ENCODE assay signal across 13 cellular contexts in the genomic region with DNA sequence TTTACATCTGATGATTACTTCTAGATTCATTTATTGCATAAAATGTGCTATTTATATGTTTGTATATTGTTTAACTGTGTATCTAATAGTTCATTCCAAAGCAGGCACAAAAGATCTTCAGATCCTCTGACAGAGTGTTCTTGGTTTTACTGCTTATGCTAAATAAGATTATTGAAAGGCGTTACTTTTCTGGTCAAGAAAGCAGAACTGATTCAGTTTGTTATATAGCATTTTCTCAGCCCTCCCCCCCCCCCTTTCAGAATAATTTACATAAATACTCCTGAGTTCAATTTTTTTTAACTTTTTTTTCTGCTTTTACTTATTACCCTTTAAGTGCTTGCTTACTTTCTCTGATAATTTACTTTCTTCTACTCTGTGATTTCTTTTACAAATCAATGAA. TPM values are rescaled to one million over a fixed set of nuclear protein-coding genes. Genes with fewer than 3 reads are reported as not detected.
DNase-seq lines count a peak whose midpoint lies in the region; ATAC-seq and TF ChIP-seq lines count a peak whose summit lies in the region.
"Had no signal": no experiment of that assay in that cellular context is flagged by ENCODE, and none has a peak within 500 bp of the region (broad histone marks: within the 10 kb centered on the region; RNA-seq: fewer than 3 reads in every experiment).

No MANE protein-coding gene starts in this region.

- H3K4me3 Mint-ChIP-seq in endodermal cell: no peak overlapping the region

- 100% methylated on average over 1 of the region's 1 CpG for WGBS in endodermal cell (ENCODE audit: insufficient coverage in 1 of 2, insufficient read length in 1 of 2), 2 experiments
- 86 to 88% methylated on average over 1 of the region's 1 CpG for WGBS in aorta, 2 donors

- H3K9me3 Mint-ChIP-seq in endodermal cell: peaks cover 8% of the 10 kb centered on the region

- H3K9me3 ChIP-seq in endodermal cell (ENCODE audit: control insufficient read depth, low read length): no peaks in the 10 kb centered on the region
- no peaks in the 10 kb centered on the region for H3K9me3 ChIP-seq in aorta (ENCODE audit: control insufficient read depth, low read length)
- H3K9me3 ChIP-seq in left ventricle myocardium inferior (replicated peaks): no peaks in the 10 kb centered on the region
- H3K9me3 ChIP-seq: suprapubic skin had no signal

- ATAC-seq in GM21390 (IDR thresholded peaks at IDR 0.05; ENCODE audit: unreplicated experiment) (peak; percentile 28), aorta (ENCODE audit: low FRiP score) (no peak)

- peaks cover 8% of the 10 kb centered on the region for H3K36me3 Mint-ChIP-seq in endodermal cell (ENCODE audit: low read depth)

- no peak overlapping the region for H3K9ac ChIP-seq in endodermal cell (ENCODE audit: extremely low read depth, low read length, poor library complexity, severe bottlenecking)

- H3K4me1 ChIP-seq in endodermal cell (ENCODE audit: control insufficient read depth, insufficient read depth, low read length) (no peaks in the 10 kb centered on the region), aorta (ENCODE audit: control insufficient read depth in 1 of 2, insufficient read depth in 2 of 2, low read length in 2 of 2) (no peaks in the 10 kb centered on the region), left ventricle myocardium inferior (peaks cover 27% of the 10 kb centered on the region)

- no peak overlapping the region for H3K27ac ChIP-seq in endodermal cell (ENCODE audit: low read depth, low read length)
- H3K27ac ChIP-seq in aorta (ENCODE audit: low read depth in 1 of 2, low read length in 2 of 2): no peak overlapping the region
- no peak overlapping the region for H3K27ac ChIP-seq in left ventricle myocardium inferior (replicated peaks)
- H3K27ac ChIP-seq: HL-60, suprapubic skin had no signal

- CTCF ChIA-PET in GM10248 (lab: Yijun Ruan, JAX): no interaction called here

- H3K27me3 ChIP-seq in endodermal cell (ENCODE audit: control insufficient read depth, insufficient read depth, low read length, poor library complexity, severe bottlenecking) (no peaks in the 10 kb centered on the region), aorta (ENCODE audit: control insufficient read depth in 1 of 2, insufficient read depth in 2 of 2, low read length in 1 of 2) (no peaks in the 10 kb centered on the region), left ventricle myocardium inferior (ENCODE audit: low read depth) (no peaks in the 10 kb centered on the region)
- H3K27me3 ChIP-seq: suprapubic skin had no signal

- peaks cover 12% of the 10 kb centered on the region for H3K4me1 Mint-ChIP-seq in endodermal cell

- H3K27me3 Mint-ChIP-seq in endodermal cell (ENCODE audit: insufficient read depth): no peaks in the 10 kb centered on the region

- peak overlapping the region; percentile 36 for H3K27ac Mint-ChIP-seq in endodermal cell

- H3K36me3 ChIP-seq in endodermal cell (ENCODE audit: control insufficient read depth, insufficient read depth, low read length): peaks cover 3% of the 10 kb centered on the region
- no peaks in the 10 kb centered on the region for H3K36me3 ChIP-seq in aorta (ENCODE audit: control insufficient read depth in 1 of 2, insufficient read depth in 2 of 2, low read length in 1 of 2)
- H3K36me3 ChIP-seq in left ventricle myocardium inferior: no peaks in the 10 kb centered on the region
- H3K36me3 ChIP-seq: suprapubic skin had no signal

- H3K4me3 ChIP-seq in endodermal cell (ENCODE audit: low read length) (no peak overlapping the region), aorta (ENCODE audit: low read length in 2 of 2) (no peak overlapping the region), left ventricle myocardium inferior (no peak overlapping the region)
- H3K4me3 ChIP-seq: suprapubic skin had no signal

- DNase-seq in GM10248 (ENCODE audit: extremely low spot score): peak; percentile 43
- peak; percentile 47 for DNase-seq in NAMALWA (ENCODE audit: low spot score)
- no peak for DNase-seq in endodermal cell
- no peak for DNase-seq in SKM-1 (lab: John Stamatoyannopoulos, UW; ENCODE audit: unreplicated experiment)
- DNase-seq in GM19238 (ENCODE audit: insufficient read length, low spot score): no peak
- DNase-seq in aorta: no peak
- DNase-seq in left ventricle myocardium inferior: no peak
- DNase-seq: DMS79 treated with DMSO at 0.1 percent for 48 hours, NCI-H187 treated with DMSO at 0.1 percent for 48 hours, SHP77 treated with DMSO at 0.1 percent for 48 hours had no signal

- no peak for TF ChIP-seq CTCF in GM10248 (IDR thresholded peaks at IDR 0.05; ENCODE audit: control extremely low read depth, extremely low read depth, low read depth, missing control alignments)
- TF ChIP-seq CTCF in endodermal cell (conservative IDR thresholded peaks at IDR 0.05): no peak
- TF ChIP-seq CTCF in left ventricle myocardium inferior (IDR thresholded peaks at IDR 0.05; ENCODE audit: borderline replicate concordance): no peak

- intact Hi-C loops in aorta (cut with DNase I) (no loop called here), left ventricle myocardium inferior (cut with micrococcal nuclease) (no loop called here)

- POLR2A ChIA-PET in GM10248 (lab: Yijun Ruan, JAX): no interaction called here

RNA-seq across cellular contexts. Expression of a gene that starts 15.4 kb away (rescaled TPM):
- 10 to 100 TPM; 28.6 to 36.4 TPM for total RNA-seq in endodermal cell
- polyA plus RNA-seq in endodermal cell (2013, experiment 1 of 2): 29.8 TPM
- 26.4 TPM for polyA plus RNA-seq in endodermal cell (2013, experiment 2 of 2)
- total RNA-seq in aorta: 10 to 100 TPM; 20.4 to 25.6 TPM
- polyA plus RNA-seq in aorta: 10 to 100 TPM; 12.1 to 30.2 TPM
- 10.3 TPM for total RNA-seq in left ventricle myocardium inferior

Comparison
In these comparisons a context has a peak if more than half of its experiments do, and no peak if none do; other contexts are left out.
1. DNase-seq: peak in GM10248 (single experiment) and NAMALWA (single experiment); none in endodermal cell (single experiment), SKM-1 (single experiment), GM19238 (single experiment), aorta (0 of 2) and left ventricle myocardium inferior (single experiment).